ENCODE assay signal across 15 cellular contexts in the genomic region with DNA sequence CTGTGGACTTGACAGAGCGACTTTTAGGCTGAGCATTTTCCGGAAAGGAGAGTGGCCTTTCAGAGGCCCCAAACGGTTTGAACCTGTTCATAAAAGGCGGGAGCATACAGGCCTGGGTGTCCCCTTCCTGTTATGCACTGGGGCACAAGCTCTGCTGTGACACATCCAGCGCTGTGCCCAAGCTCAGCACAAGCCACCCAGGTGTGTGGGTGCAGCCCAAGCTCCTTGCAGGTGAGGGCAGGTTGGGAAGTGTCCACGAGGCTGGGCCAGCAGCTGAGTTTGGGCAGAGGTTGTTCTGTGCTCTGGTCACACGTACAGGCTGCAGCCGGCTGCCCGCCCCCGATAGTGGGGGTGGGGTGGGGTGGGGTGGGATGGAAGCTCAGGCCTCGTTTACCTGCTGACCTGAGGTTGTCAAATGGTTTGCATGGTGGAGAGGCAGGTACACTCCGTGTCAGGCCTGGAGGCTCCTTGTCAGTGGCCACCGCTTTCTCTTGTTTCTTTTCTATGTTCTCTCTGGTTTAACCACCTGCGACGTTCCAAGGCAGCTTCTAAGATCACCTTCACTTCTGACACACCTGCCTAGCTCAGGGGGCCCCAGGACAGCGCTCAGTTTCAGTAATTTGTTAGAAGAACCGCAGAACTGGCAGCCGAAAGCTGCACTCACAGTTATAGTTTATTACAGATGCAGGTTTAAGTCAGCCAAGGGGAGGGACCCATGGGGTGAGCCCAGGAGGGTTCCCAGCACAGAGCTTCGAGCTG.
A peak's percentile ranks its signal among the peaks of the same experiment; 100 is the strongest.
DNase-seq lines count a peak whose midpoint lies in the region; ATAC-seq and TF ChIP-seq lines count a peak whose summit lies in the region.
"Had no signal": no experiment of that assay in that cellular context is flagged by ENCODE, and none has a peak within 500 bp of the region (broad histone marks: within the 10 kb centered on the region; RNA-seq: fewer than 3 reads in every experiment).

No MANE protein-coding gene starts in this region.

- no peak overlapping the region for H3K4me3 Mint-ChIP-seq in activated naive CD4-positive, alpha-beta T cell treated with anti-CD3 and anti-CD28 coated beads, Interleukin-2, amount 10 ng/mL, durations not matched to agents 7 days and 5 days

- peaks cover 4% of the 10 kb centered on the region for H3K27me3 Mint-ChIP-seq in activated naive CD4-positive, alpha-beta T cell treated with anti-CD3 and anti-CD28 coated beads, Interleukin-2, amount 10 ng/mL, durations not matched to agents 7 days and 5 days

- no peaks in the 10 kb centered on the region for H3K27me3 ChIP-seq in layer of hippocampus (ENCODE audit: control insufficient read depth, insufficient read depth, low read length)
- no peaks in the 10 kb centered on the region for H3K27me3 ChIP-seq in thymus (ENCODE audit: control insufficient read depth, insufficient read depth)
- H3K27me3 ChIP-seq: testis had no signal

- H3K4me1 Mint-ChIP-seq in activated naive CD4-positive, alpha-beta T cell treated with anti-CD3 and anti-CD28 coated beads, Interleukin-2, amount 10 ng/mL, durations not matched to agents 7 days and 5 days, result peaks cover 81% of the 10 kb centered on the region

- no peak for DNase-seq in activated naive CD4-positive, alpha-beta T cell treated with anti-CD3 and anti-CD28 coated beads, Interleukin-2, amount 10 ng/mL, durations not matched to agents 7 days and 5 days
- no peak for DNase-seq in activated naive CD4-positive, alpha-beta T cell treated with anti-CD3 and anti-CD28 coated beads, Interleukin-2, amount 50 U/mL, for 16 hours
- DNase-seq in RWPE1 (ENCODE audit: low spot score) (no peak), AG20443 (ENCODE audit: low spot score) (no peak)
- no peak for DNase-seq in stimulated activated CD4-positive, alpha-beta T cell treated with anti-CD3 and anti-CD28 coated beads, Interleukin-1b, Interleukin-23, amount 100 ng/mL, for 48 hours
- DNase-seq: activated gamma-delta T cell, NCI-H2171 treated with DMSO at 0.1 percent for 48 hours had no signal

- no peak for TF ChIP-seq CTCF in RWPE1 (conservative IDR thresholded peaks at IDR 0.05; ENCODE audit: low read depth)

- no peaks in the 10 kb centered on the region for H3K9me3 ChIP-seq in thymus (ENCODE audit: control insufficient read depth)
- H3K9me3 ChIP-seq: left lung, testis had no signal

- no peak overlapping the region for H3K4me3 ChIP-seq in thymus (ENCODE audit: low read length)
- H3K4me3 ChIP-seq: left lung, PC-9, testis had no signal

- H3K9me3 Mint-ChIP-seq in activated naive CD4-positive, alpha-beta T cell treated with anti-CD3 and anti-CD28 coated beads, Interleukin-2, amount 10 ng/mL, durations not matched to agents 7 days and 5 days, result no peaks in the 10 kb centered on the region

- WGBS in thymus, result 85% methylated on average over 19 of the region's 19 CpGs

- peaks cover 74% of the 10 kb centered on the region for H3K4me1 ChIP-seq in thymus (ENCODE audit: control insufficient read depth, insufficient read depth, low read length)

- CTCF ChIA-PET in activated naive CD4-positive, alpha-beta T cell treated with anti-CD3 and anti-CD28 coated beads, Interleukin-2, amount 10 ng/mL, durations not matched to agents 7 days and 5 days (lab: Charles Lee), result interaction anchor here (0.9 to 1.7 kb wide), 4 partner anchors 10 to 309 kb away, joined by 3 to 8 read pairs (median 6); no protein-coding TSS in a partner anchor
- CTCF ChIA-PET in RWPE1 (lab: Yijun Ruan, JAX), result interaction anchor here (0.6 to 1.1 kb wide), 3 partner anchors 10 to 195 kb away, joined by 3 read pairs; no protein-coding TSS in a partner anchor

- H3K36me3 ChIP-seq in thymus (ENCODE audit: control insufficient read depth, insufficient read depth), result no peaks in the 10 kb centered on the region
- H3K36me3 ChIP-seq: left lung had no signal

- POLR2A ChIA-PET in RWPE1 (lab: Yijun Ruan, JAX; ENCODE audit: low non-redundant PET), result no interaction called here

- H3K27ac Mint-ChIP-seq in activated naive CD4-positive, alpha-beta T cell treated with anti-CD3 and anti-CD28 coated beads, Interleukin-2, amount 10 ng/mL, durations not matched to agents 7 days and 5 days, result peak overlapping the region; percentile 89

- H3K27ac ChIP-seq in RWPE1 (peak overlapping the region; percentile 74), layer of hippocampus (ENCODE audit: low read depth, low read length) (peak overlapping the region; percentile 27), thymus (ENCODE audit: low read depth) (peak overlapping the region; percentile 56)
- H3K27ac ChIP-seq: parathyroid adenoma, PC-9, VCaP had no signal

- ATAC-seq in GM21825 (IDR thresholded peaks at IDR 0.05; ENCODE audit: unreplicated experiment), result no peak

- peaks cover 2% of the 10 kb centered on the region for H3K36me3 Mint-ChIP-seq in activated naive CD4-positive, alpha-beta T cell treated with anti-CD3 and anti-CD28 coated beads, Interleukin-2, amount 10 ng/mL, durations not matched to agents 7 days and 5 days
